ENCODE assay signal across 27 cellular contexts in the genomic region with DNA sequence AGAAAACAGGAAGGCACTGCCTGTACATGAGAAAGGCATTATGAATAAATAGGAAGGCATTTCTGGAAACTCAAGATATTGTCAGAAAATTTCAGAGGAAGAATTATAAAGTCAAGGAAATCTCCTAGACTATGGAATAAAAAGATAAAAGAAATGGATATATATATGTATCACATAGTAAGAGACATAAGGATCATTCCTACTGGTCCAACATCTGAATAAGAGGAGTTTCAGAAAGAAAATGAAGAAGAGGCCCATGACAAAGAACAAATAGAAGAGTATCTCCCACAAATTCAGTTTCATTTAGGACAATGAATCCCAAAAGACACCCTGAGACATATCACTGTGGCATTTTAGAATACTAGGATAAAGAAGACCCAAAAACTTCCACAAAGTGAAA.
"Had no signal": no experiment of that assay in that cellular context is flagged by ENCODE, and none has a peak within 500 bp of the region (broad histone marks: within the 10 kb centered on the region; RNA-seq: fewer than 3 reads in every experiment).

No MANE protein-coding gene starts in this region.

- H3K36me3 ChIP-seq: stomach, suprapubic skin, thoracic aorta, thyroid gland, tibial artery, transverse colon, upper lobe of left lung, upper lobe of right lung, uterus, vagina had no signal

- ATAC-seq: stimulated activated effector memory CD8-positive, alpha-beta T cell treated with anti-CD3 and anti-CD28 coated beads, Interleukin-12 subunit alpha, Interleukin-12 subunit beta, amount 100 ng/mL, for 72 hours; stimulated activated memory B cell treated with anti-CD40 and anti-IgM and Interleukin-4, amounts not matched to agents 10 μg/mL and 1 μg/mL and 100 μg/mL, for 72 hours; stimulated activated naive CD8-positive, alpha-beta T cell treated with anti-CD3 and anti-CD28 coated beads, Interleukin-15, amount 100 ng/mL, for 72 hours; stimulated activated naive CD8-positive, alpha-beta T cell treated with anti-CD3 and anti-CD28 coated beads, Interleukin-15, Interleukin-2, amounts not matched to agents 100 U/mL and 50 U/mL, for 24 hours; upper lobe of right lung had no signal

- H3K4me1 Mint-ChIP-seq: stimulated activated naive CD8-positive, alpha-beta T cell treated with anti-CD3 and anti-CD28 coated beads, Interleukin-15, amount 100 ng/mL, for 72 hours had no signal

- H3K27me3 ChIP-seq: stomach, suprapubic skin, testis, thyroid gland, tibial artery, tibial nerve, transverse colon, upper lobe of left lung, upper lobe of right lung, uterus, vagina had no signal

- H3K27me3 Mint-ChIP-seq: stimulated activated memory B cell treated with anti-CD40 and anti-IgM and Interleukin-4, amounts not matched to agents 10 μg/mL and 1 μg/mL and 100 μg/mL, for 72 hours; stimulated activated naive CD8-positive, alpha-beta T cell treated with anti-CD3 and anti-CD28 coated beads, Interleukin-15, amount 100 ng/mL, for 72 hours; stimulated activated naive CD8-positive, alpha-beta T cell treated with anti-CD3 and anti-CD28 coated beads, Interleukin-15, Interleukin-2, amounts not matched to agents 100 ng/mL and 50 ng/mL, for 24 hours had no signal

- H3K27ac ChIP-seq: stomach, suprapubic skin, testis, thoracic aorta, thyroid gland, tibial artery, tibial nerve, transverse colon, upper lobe of left lung, upper lobe of right lung, uterus, vagina had no signal

- H3K4me3 Mint-ChIP-seq: stimulated activated effector memory CD8-positive, alpha-beta T cell treated with anti-CD3 and anti-CD28 coated beads, Interleukin-12 subunit alpha, Interleukin-12 subunit beta, amount 100 ng/mL, for 72 hours; stimulated activated memory B cell treated with anti-CD40 and anti-IgM and Interleukin-4, amounts not matched to agents 10 μg/mL and 1 μg/mL and 100 μg/mL, for 72 hours; stimulated activated naive CD8-positive, alpha-beta T cell treated with anti-CD3 and anti-CD28 coated beads, Interleukin-15, amount 100 ng/mL, for 72 hours; stimulated activated naive CD8-positive, alpha-beta T cell treated with anti-CD3 and anti-CD28 coated beads, Interleukin-15, Interleukin-2, amounts not matched to agents 100 ng/mL and 50 ng/mL, for 24 hours; type B pancreatic cell had no signal

- H3K4me3 ChIP-seq: stomach, suprapubic skin, testis, thoracic aorta, thyroid gland, tibial artery, tibial nerve, transverse colon, upper lobe of left lung, upper lobe of right lung, uterus, vagina had no signal

- H3K27ac Mint-ChIP-seq: stimulated activated effector memory CD8-positive, alpha-beta T cell treated with anti-CD3 and anti-CD28 coated beads, Interleukin-12 subunit alpha, Interleukin-12 subunit beta, amount 100 ng/mL, for 72 hours; stimulated activated memory B cell treated with anti-CD40 and anti-IgM and Interleukin-4, amounts not matched to agents 10 μg/mL and 1 μg/mL and 100 μg/mL, for 72 hours; stimulated activated naive CD8-positive, alpha-beta T cell treated with anti-CD3 and anti-CD28 coated beads, Interleukin-15, amount 100 ng/mL, for 72 hours; stimulated activated naive CD8-positive, alpha-beta T cell treated with anti-CD3 and anti-CD28 coated beads, Interleukin-15, Interleukin-2, amounts not matched to agents 100 ng/mL and 50 ng/mL, for 24 hours; type B pancreatic cell had no signal

- H3K9me3 ChIP-seq: testis, thyroid gland, vagina had no signal

- DNase-seq: stimulated activated CD4-positive, alpha-beta T cell treated with anti-CD3 and anti-CD28 coated beads, Interleukin-2, amount 100 ng/mL, for 24 hours; stimulated activated CD4-positive, alpha-beta T cell treated with anti-CD3 and anti-CD28 coated beads, Interleukin-2, amount 100 ng/mL, for 48 hours; stimulated activated CD4-positive, alpha-beta T cell treated with anti-CD3 and anti-CD28 coated beads, Interleukin-4, amount 100 ng/mL, for 24 hours; stimulated activated CD4-positive, alpha-beta T cell treated with anti-CD3 and anti-CD28 coated beads, Interleukin-4, amount 100 ng/mL, for 4 hours; stimulated activated CD8-positive, alpha-beta memory T cell treated with anti-CD3 and anti-CD28 coated beads, Interleukin-4, amount 100 ng/mL, for 48 hours; stimulated activated naive CD4-positive, alpha-beta T cell; stimulated activated naive CD4-positive, alpha-beta T cell treated with Interleukin-2 at 50 U/mL for 16 hours; stimulated activated naive CD8-positive, alpha-beta T cell treated with anti-CD3 and anti-CD28 coated beads, Interleukin-15, amount 100 ng/mL, for 72 hours; stimulated activated naive CD8-positive, alpha-beta T cell treated with anti-CD3 and anti-CD28 coated beads, Interleukin-15, Interleukin-2, amounts not matched to agents 100 U/mL and 50 U/mL, for 24 hours; stomach; substantia nigra; testis; thyroid gland; tibial artery; transverse colon; trophoblast cell; upper lobe of right lung; uterus had no signal

- H3K4me1 ChIP-seq: testis, thyroid gland, upper lobe of right lung, uterus had no signal

- H3K36me3 Mint-ChIP-seq: stimulated activated effector memory CD8-positive, alpha-beta T cell treated with anti-CD3 and anti-CD28 coated beads, Interleukin-12 subunit alpha, Interleukin-12 subunit beta, amount 100 ng/mL, for 72 hours had no signal
